In the genomic region with DNA sequence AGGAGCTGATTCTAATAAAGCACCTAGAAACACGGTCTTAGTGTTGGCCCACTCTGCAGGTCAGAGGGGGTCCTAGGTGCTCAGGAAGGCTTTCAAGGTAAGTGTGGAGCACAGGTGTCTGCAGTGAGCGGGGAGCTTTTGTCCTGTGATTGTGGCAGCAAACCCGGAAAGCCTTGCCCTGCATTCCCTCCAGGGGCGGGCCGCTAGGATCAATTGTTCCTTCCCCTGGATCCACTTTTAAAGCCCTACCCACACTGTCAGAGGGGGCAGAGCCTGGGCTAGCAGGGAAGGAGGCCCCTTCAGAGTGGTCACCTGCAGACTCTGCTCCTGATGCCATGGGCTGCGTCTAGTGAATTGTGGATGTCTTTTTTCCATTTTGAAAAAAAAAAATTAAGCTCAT, we compare ENCODE assay signal across 16 cellular contexts.
DNase-seq lines count a peak whose midpoint lies in the region; ATAC-seq and TF ChIP-seq lines count a peak whose summit lies in the region.
"Had no signal": no experiment of that assay in that cellular context is flagged by ENCODE, and none has a peak within 500 bp of the region (broad histone marks: within the 10 kb centered on the region; RNA-seq: fewer than 3 reads in every experiment).

No MANE protein-coding gene starts in this region.

- H3K4me2 ChIP-seq in mesenchymal stem cell (ENCODE audit: low read length, poor library complexity, severe bottlenecking) (no peak overlapping the region), smooth muscle cell (no peak overlapping the region), GM23248 (ENCODE audit: unreplicated experiment) (no peak overlapping the region)
- H3K4me2 ChIP-seq: A549 had no signal

- H3K18ac ChIP-seq in mesenchymal stem cell (ENCODE audit: low read depth in 1 of 2, low read length in 2 of 2): no peak overlapping the region

- H4K91ac ChIP-seq in mesenchymal stem cell (ENCODE audit: low read length): no peak overlapping the region

- no peaks in the 10 kb centered on the region for H3K9me3 Mint-ChIP-seq in endodermal cell
- H3K9me3 Mint-ChIP-seq: CD4-positive, alpha-beta memory T cell had no signal

- H3K4ac ChIP-seq in mesenchymal stem cell (ENCODE audit: low read depth in 1 of 2, low read length in 2 of 2): no peak overlapping the region

- peaks cover 3% of the 10 kb centered on the region for H3K4me1 Mint-ChIP-seq in endodermal cell
- H3K4me1 Mint-ChIP-seq: CD4-positive, alpha-beta memory T cell had no signal

- H3K27ac ChIP-seq in endodermal cell (ENCODE audit: low read depth, low read length): no peak overlapping the region
- H3K27ac ChIP-seq in mesenchymal stem cell (ENCODE audit: low read length, poor library complexity, severe bottlenecking): no peak overlapping the region
- H3K27ac ChIP-seq in smooth muscle cell (ENCODE audit: low read depth): peak overlapping the region; percentile 96
- no peak overlapping the region for H3K27ac ChIP-seq in GM23248
- H3K27ac ChIP-seq: A549, SJSA1 had no signal

- H3K9me2 ChIP-seq in GM23248 (ENCODE audit: insufficient read depth): no peaks in the 10 kb centered on the region

- H3K27ac Mint-ChIP-seq in endodermal cell: peak overlapping the region; percentile 83
- H3K27ac Mint-ChIP-seq: CD4-positive, alpha-beta memory T cell had no signal

- H4K20me1 ChIP-seq in smooth muscle cell (ENCODE audit: low read depth) (no peaks in the 10 kb centered on the region), GM23248 (ENCODE audit: insufficient read depth) (no peaks in the 10 kb centered on the region)

- H3K27me3 ChIP-seq in H7 (ENCODE audit: control insufficient read depth, insufficient read depth, low read length): no peaks in the 10 kb centered on the region
- no peaks in the 10 kb centered on the region for H3K27me3 ChIP-seq in endodermal cell (ENCODE audit: control insufficient read depth, insufficient read depth, low read length, poor library complexity, severe bottlenecking)
- no peaks in the 10 kb centered on the region for H3K27me3 ChIP-seq in mesenchymal stem cell (ENCODE audit: control insufficient read depth in 1 of 2, insufficient read depth in 1 of 2, low read length in 2 of 2)
- H3K27me3 ChIP-seq in smooth muscle cell (ENCODE audit: low read depth): no peaks in the 10 kb centered on the region
- H3K27me3 ChIP-seq in GM23248 (replicated peaks; ENCODE audit: insufficient read depth): no peaks in the 10 kb centered on the region
- H3K27me3 ChIP-seq: SJSA1 had no signal

- no peak overlapping the region for H4K8ac ChIP-seq in mesenchymal stem cell (ENCODE audit: low read length)

- no peak overlapping the region for H2AK5ac ChIP-seq in mesenchymal stem cell (ENCODE audit: low read length, severe bottlenecking)

- peaks cover 18% of the 10 kb centered on the region for H3K36me3 Mint-ChIP-seq in endodermal cell (ENCODE audit: low read depth)

- H3K79me2 ChIP-seq in smooth muscle cell (ENCODE audit: low read depth) (peaks cover 56% of the 10 kb centered on the region), GM23248 (ENCODE audit: insufficient read depth) (peaks cover 40% of the 10 kb centered on the region)

- H3K79me1 ChIP-seq in mesenchymal stem cell (replicated peaks; ENCODE audit: low read length, poor library complexity, severe bottlenecking): peaks cover 33% of the 10 kb centered on the region

- H3K4me1 ChIP-seq in endodermal cell (ENCODE audit: control insufficient read depth, insufficient read depth, low read length): peaks cover 12% of the 10 kb centered on the region
- H3K4me1 ChIP-seq in mesenchymal stem cell (ENCODE audit: control insufficient read depth, insufficient read depth, low read depth, low read length): peaks cover 9% of the 10 kb centered on the region
- peaks cover 35% of the 10 kb centered on the region for H3K4me1 ChIP-seq in smooth muscle cell (ENCODE audit: low read depth)
- peaks cover 11% of the 10 kb centered on the region for H3K4me1 ChIP-seq in GM23248 (ENCODE audit: insufficient read depth)
- H3K4me1 ChIP-seq: A549 had no signal

- H3K9me3 ChIP-seq in endodermal cell (ENCODE audit: control insufficient read depth, low read length) (peaks cover 9% of the 10 kb centered on the region), mesenchymal stem cell (ENCODE audit: control insufficient read depth, low read length) (no peaks in the 10 kb centered on the region), smooth muscle cell (replicated peaks; ENCODE audit: low read depth) (no peaks in the 10 kb centered on the region), GM23248 (ENCODE audit: low read depth) (no peaks in the 10 kb centered on the region)
- H3K9me3 ChIP-seq: A549, SJSA1 had no signal

- WGBS in endodermal cell (ENCODE audit: insufficient coverage in 1 of 2, insufficient read length in 1 of 2), 2 experiments: 53 to 71% methylated on average over 2 to 6 of the region's 6 CpGs
- 82% methylated on average over 6 of the region's 6 CpGs for WGBS in mesenchymal stem cell
- WGBS in smooth muscle cell (ENCODE audit: low lambda C conversion rate): 81% methylated on average over 6 of the region's 6 CpGs
- WGBS in GM23248 (ENCODE audit: low coverage in 1 of 2, low lambda C conversion rate in 2 of 2, missing lambda C conversion rate in 2 of 2), 2 experiments: 86 to 94% methylated on average over 6 of the region's 6 CpGs

- DNase-seq in H7: peak; percentile 88
- peak; percentile 74 for DNase-seq in endodermal cell
- DNase-seq in mesenchymal stem cell: no peak
- DNase-seq in smooth muscle cell (lab: John Stamatoyannopoulos, UW; ENCODE audit: unreplicated experiment): no peak
- no peak for DNase-seq in GM23248
- DNase-seq: CD4-positive, alpha-beta memory T cell; DMS53; EL; NCI-H1092 treated with DMSO at 0.1 percent for 48 hours; NCI-H146 had no signal

- no peak for TF ChIP-seq CTCF in endodermal cell (conservative IDR thresholded peaks at IDR 0.05)
- no peak for TF ChIP-seq CTCF in smooth muscle cell (IDR thresholded peaks at IDR 0.05; ENCODE audit: borderline replicate concordance, insufficient read depth, poor library complexity, severe bottlenecking)

- H3K4me3 Mint-ChIP-seq in endodermal cell: no peak overlapping the region
- H3K4me3 Mint-ChIP-seq: CD4-positive, alpha-beta memory T cell had no signal

- H2BK15ac ChIP-seq in mesenchymal stem cell (ENCODE audit: low read depth, poor library complexity, severe bottlenecking): no peak overlapping the region

- in situ Hi-C loops in GM23248 (cut with MboI): no loop called here

- no peaks in the 10 kb centered on the region for H3K36me3 ChIP-seq in H7 (replicated peaks; ENCODE audit: control insufficient read depth, insufficient read depth, low read length)
- H3K36me3 ChIP-seq in endodermal cell (ENCODE audit: control insufficient read depth, insufficient read depth, low read length): peaks cover 19% of the 10 kb centered on the region
- peaks cover 14 to 64% of the 10 kb centered on the region in 2 experiments for H3K36me3 ChIP-seq in mesenchymal stem cell (ENCODE audit: control insufficient read depth in 1 of 2, insufficient read depth in 2 of 2, low read depth in 1 of 2, low read length in 2 of 2)
- H3K36me3 ChIP-seq in smooth muscle cell (ENCODE audit: low read depth): no peaks in the 10 kb centered on the region
- H3K36me3 ChIP-seq in GM23248 (ENCODE audit: low read depth): peaks cover 4% of the 10 kb centered on the region; the same call in 1 of the 2 replicates

- H2BK5ac ChIP-seq in mesenchymal stem cell (ENCODE audit: low read depth, low read length, poor library complexity, severe bottlenecking): no peak overlapping the region

- no peak overlapping the region for H2BK12ac ChIP-seq in mesenchymal stem cell (ENCODE audit: low read length in 2 of 2)

- H3K27me3 Mint-ChIP-seq in endodermal cell (ENCODE audit: insufficient read depth): no peaks in the 10 kb centered on the region
- H3K27me3 Mint-ChIP-seq: CD4-positive, alpha-beta memory T cell had no signal

- H3K4me3 ChIP-seq in H7 (ENCODE audit: insufficient read depth, low read depth, low read length): no peak overlapping the region
- H3K4me3 ChIP-seq in endodermal cell (ENCODE audit: low read length): no peak overlapping the region
- H3K4me3 ChIP-seq in mesenchymal stem cell (ENCODE audit: insufficient read depth in 1 of 2, low read depth in 1 of 2, low read length in 2 of 2): no peak overlapping the region
- H3K4me3 ChIP-seq in smooth muscle cell: no peak overlapping the region
- no peak overlapping the region for H3K4me3 ChIP-seq in GM23248
- H3K4me3 ChIP-seq: A549, SJSA1 had no signal

- H2BK120ac ChIP-seq in mesenchymal stem cell (ENCODE audit: low read depth, low read length): no peak overlapping the region

- H3K9ac ChIP-seq in endodermal cell (ENCODE audit: extremely low read depth, low read length, poor library complexity, severe bottlenecking) (peak overlapping the region; percentile 23), mesenchymal stem cell (ENCODE audit: low read length) (peak overlapping the region; percentile 75), smooth muscle cell (ENCODE audit: low read depth) (no peak overlapping the region), GM23248 (no peak overlapping the region)

- H3F3A ChIP-seq in smooth muscle cell (ENCODE audit: low read depth): peaks cover 29% of the 10 kb centered on the region
- H3F3A ChIP-seq in GM23248 (ENCODE audit: insufficient read depth): no peaks in the 10 kb centered on the region; the same call in 1 of the 2 replicates

- no peak overlapping the region for H2AFZ ChIP-seq in mesenchymal stem cell (ENCODE audit: low read depth, low read length)
- H2AFZ ChIP-seq in smooth muscle cell (ENCODE audit: low read depth): no peak overlapping the region
- H2AFZ ChIP-seq in GM23248: no peak overlapping the region

- no peak overlapping the region for H3K23ac ChIP-seq in mesenchymal stem cell (ENCODE audit: low read length in 2 of 2)

- H3K14ac ChIP-seq in mesenchymal stem cell (ENCODE audit: low read length in 2 of 2): no peak overlapping the region

- ATAC-seq in GM18511 (IDR thresholded peaks at IDR 0.05; ENCODE audit: unreplicated experiment) (no peak), GM21367 (IDR thresholded peaks at IDR 0.05; ENCODE audit: unreplicated experiment) (no peak), GM18520 (IDR thresholded peaks at IDR 0.05; ENCODE audit: unreplicated experiment) (no peak)
- ATAC-seq: A549, Panc1 had no signal

Comparison
In these comparisons a context has a peak if more than half of its experiments do, and no peak if none do; other contexts are left out.
1. DNase-seq: peak in H7 (single experiment) and endodermal cell (single experiment); none in mesenchymal stem cell (single experiment), smooth muscle cell (single experiment) and GM23248 (single experiment).
2. H3K9ac ChIP-seq: peak in endodermal cell (single experiment) and mesenchymal stem cell (single experiment); none in smooth muscle cell (single experiment) and GM23248 (single experiment).